Comparison of ENCODE assay signal across 17 cellular contexts in the genomic region with DNA sequence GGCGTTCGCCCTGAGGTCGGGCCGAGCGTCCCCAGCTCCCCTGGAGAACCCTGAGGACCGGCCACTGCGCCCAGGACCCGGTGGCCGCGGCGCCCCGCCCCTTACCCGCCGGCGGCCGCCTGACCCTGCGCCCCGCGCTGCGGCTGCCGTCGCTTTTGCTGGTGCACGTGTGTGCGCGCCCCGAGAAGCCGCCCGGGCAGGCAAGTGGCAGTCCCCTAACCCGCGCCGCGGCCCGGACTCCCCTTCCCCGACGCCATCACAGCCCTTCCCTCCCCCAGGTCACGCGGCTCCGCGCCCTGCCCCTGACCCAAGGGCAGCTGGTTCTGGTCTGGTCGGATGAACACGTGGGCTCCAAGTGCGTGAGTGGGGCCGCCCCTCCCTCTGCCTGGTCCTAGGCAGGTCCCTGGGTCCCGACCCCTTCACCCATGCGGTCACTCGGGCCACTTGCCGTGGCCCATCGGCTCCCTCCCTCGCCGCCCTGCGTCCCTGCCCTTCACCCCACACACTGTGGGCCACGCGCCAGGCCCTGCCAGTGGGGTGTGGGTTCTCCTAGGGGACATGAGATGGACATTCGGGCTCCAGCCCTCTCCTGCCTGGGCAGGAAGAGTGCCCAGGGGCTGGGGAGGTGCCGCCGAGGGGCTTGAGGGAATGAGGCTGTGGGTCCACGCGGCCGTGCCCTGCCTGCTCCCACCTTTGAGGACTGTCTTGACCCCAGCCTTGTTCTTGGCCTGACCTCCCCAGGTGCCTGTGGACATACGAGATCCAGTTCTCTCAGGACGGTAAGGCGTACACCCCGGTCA. TPM values are rescaled to one million over a fixed set of nuclear protein-coding genes. Genes with fewer than 3 reads are reported as not detected.
DNase-seq lines count a peak whose midpoint lies in the region; ATAC-seq, FAIRE-seq and TF ChIP-seq lines count a peak whose summit lies in the region.
"Had no signal": no experiment of that assay in that cellular context is flagged by ENCODE, and none has a peak within 500 bp of the region (broad histone marks: within the 10 kb centered on the region; RNA-seq: fewer than 3 reads in every experiment).

No MANE protein-coding gene starts in this region.

- TF ChIP-seq POLR2A in endothelial cell of umbilical vein (IDR thresholded peaks at IDR 0.05; ENCODE audit: low read depth, low read length): no peak

- intact Hi-C loops in endothelial cell of umbilical vein (cut with micrococcal nuclease): no loop called here

- H3K4me3 ChIP-seq in HUES48 (ENCODE audit: low read depth, low read length) (peak overlapping the region; percentile 40; the same call in 1 of the 2 replicates), endothelial cell of umbilical vein (replicated peaks in 1 of 3; ENCODE audit: insufficient read depth in 1 of 3, low read depth in 1 of 3, low read length in 3 of 3) (no peak overlapping the region), smooth muscle cell (no peak overlapping the region)
- H3K4me3 ChIP-seq: gastrocnemius medialis, right lobe of liver had no signal

- H3K79me2 ChIP-seq in endothelial cell of umbilical vein (ENCODE audit: control insufficient read depth, insufficient read depth, low read length): no peaks in the 10 kb centered on the region
- H3K79me2 ChIP-seq in smooth muscle cell (ENCODE audit: low read depth): no peaks in the 10 kb centered on the region
- H3K79me2 ChIP-seq: parathyroid adenoma had no signal

- H3K9me3 ChIP-seq in HUES48 (ENCODE audit: control insufficient read depth, insufficient read depth, low read length) (no peaks in the 10 kb centered on the region), endothelial cell of umbilical vein (replicated peaks; ENCODE audit: control insufficient read depth, insufficient read depth, low read length) (no peaks in the 10 kb centered on the region), smooth muscle cell (replicated peaks; ENCODE audit: low read depth) (no peaks in the 10 kb centered on the region)
- H3K9me3 ChIP-seq: gastrocnemius medialis, right lobe of liver had no signal

- H3K4me1 ChIP-seq in HUES48 (ENCODE audit: control insufficient read depth, insufficient read depth, low read length): no peaks in the 10 kb centered on the region
- H3K4me1 ChIP-seq in endothelial cell of umbilical vein (ENCODE audit: control insufficient read depth, extremely low read depth, insufficient read depth, low read length): no peaks in the 10 kb centered on the region
- no peaks in the 10 kb centered on the region for H3K4me1 ChIP-seq in smooth muscle cell (ENCODE audit: low read depth)
- H3K4me1 ChIP-seq in foreskin keratinocyte: no peaks in the 10 kb centered on the region

- H3K9me1 ChIP-seq in endothelial cell of umbilical vein (replicated peaks; ENCODE audit: control insufficient read depth, extremely low read depth, insufficient read depth, low read length): no peaks in the 10 kb centered on the region

- POLR2A ChIA-PET in endothelial cell of umbilical vein (lab: Charles Lee): no interaction called here

- BruUV-seq in endothelial cell of umbilical vein (replicated peaks; lab: Mats Ljungman, UMichigan): no TSS peak

- CTCF ChIA-PET in endothelial cell of umbilical vein (lab: Charles Lee): no interaction called here

- peaks cover 50% of the 10 kb centered on the region for H3K27me3 Mint-ChIP-seq in T-helper 2 cell treated with Interferon-gamma antibody and Interleukin-4, amounts not matched to agents 5 μg/mL and 100 μg/mL, for 36 hours (ENCODE audit: low read depth)

- no peak overlapping the region for H3K27ac Mint-ChIP-seq in T-helper 2 cell treated with Interferon-gamma antibody and Interleukin-4, amounts not matched to agents 5 μg/mL and 100 μg/mL, for 36 hours
- H3K27ac Mint-ChIP-seq: CD8-positive, alpha-beta T cell; naive thymus-derived CD4-positive, alpha-beta T cell had no signal

- no peaks in the 10 kb centered on the region for H3F3A ChIP-seq in smooth muscle cell (ENCODE audit: low read depth)

- DNase-seq in endothelial cell of umbilical vein (ENCODE audit: low read depth, low spot score) (no peak), smooth muscle cell (lab: John Stamatoyannopoulos, UW; ENCODE audit: unreplicated experiment) (no peak), foreskin keratinocyte (no peak)
- DNase-seq in T-helper 2 cell treated with Interferon-gamma antibody and Interleukin-4, amounts not matched to agents 5 μg/mL and 100 μg/mL, for 36 hours (ENCODE audit: low spot score): no peak
- DNase-seq: activated naive CD4-positive, alpha-beta T cell treated with anti-CD3 and anti-CD28 coated beads, Interleukin-2, amount 50 U/mL, for 16 hours; anterior cingulate cortex; CD8-positive, alpha-beta T cell; gastrocnemius medialis; GF-D8; left cardiac atrium; naive thymus-derived CD4-positive, alpha-beta T cell; right lobe of liver had no signal

- H2AFZ ChIP-seq in endothelial cell of umbilical vein (ENCODE audit: low read depth, low read length) (no peak overlapping the region), smooth muscle cell (ENCODE audit: low read depth) (no peak overlapping the region)
- H2AFZ ChIP-seq: parathyroid adenoma had no signal

- H3K27ac ChIP-seq in HUES48 (ENCODE audit: low read depth, low read length): no peak overlapping the region
- no peak overlapping the region for H3K27ac ChIP-seq in endothelial cell of umbilical vein (ENCODE audit: insufficient read depth, low read depth, low read length)
- H3K27ac ChIP-seq in smooth muscle cell (ENCODE audit: low read depth): no peak overlapping the region
- H3K27ac ChIP-seq in foreskin keratinocyte: no peak overlapping the region
- H3K27ac ChIP-seq: gastrocnemius medialis, HL-60, parathyroid adenoma, right lobe of liver had no signal

- no peaks in the 10 kb centered on the region for H3K36me3 Mint-ChIP-seq in T-helper 2 cell treated with Interferon-gamma antibody and Interleukin-4, amounts not matched to agents 5 μg/mL and 100 μg/mL, for 36 hours (ENCODE audit: low read depth)
- H3K36me3 Mint-ChIP-seq: CD8-positive, alpha-beta T cell had no signal

- H3K4me3 Mint-ChIP-seq in T-helper 2 cell treated with Interferon-gamma antibody and Interleukin-4, amounts not matched to agents 5 μg/mL and 100 μg/mL, for 36 hours: no peak overlapping the region
- H3K4me3 Mint-ChIP-seq: CD8-positive, alpha-beta T cell; central memory CD8-positive, alpha-beta T cell had no signal

- H3K9ac ChIP-seq in HUES48 (ENCODE audit: low read depth, low read length) (no peak overlapping the region), endothelial cell of umbilical vein (replicated peaks; ENCODE audit: extremely low read depth, insufficient read depth, low read length) (no peak overlapping the region), smooth muscle cell (ENCODE audit: low read depth) (no peak overlapping the region)
- H3K9ac ChIP-seq: parathyroid adenoma had no signal

- no peaks in the 10 kb centered on the region for H3K9me3 Mint-ChIP-seq in T-helper 2 cell treated with Interferon-gamma antibody and Interleukin-4, amounts not matched to agents 5 μg/mL and 100 μg/mL, for 36 hours
- H3K9me3 Mint-ChIP-seq: CD8-positive, alpha-beta T cell; central memory CD8-positive, alpha-beta T cell had no signal

- H4K20me1 ChIP-seq in endothelial cell of umbilical vein (replicated peaks; ENCODE audit: control insufficient read depth, extremely low read depth, insufficient read depth, low read length) (no peaks in the 10 kb centered on the region), smooth muscle cell (ENCODE audit: low read depth) (peaks cover 4% of the 10 kb centered on the region)

- dilution Hi-C loops in endothelial cell of umbilical vein (cut with MboI; ENCODE audit: extremely low pct_ligation_motif_present, low sequenced_read_pairs): no loop called here

- peaks cover 3% of the 10 kb centered on the region for H3K4me1 Mint-ChIP-seq in T-helper 2 cell treated with Interferon-gamma antibody and Interleukin-4, amounts not matched to agents 5 μg/mL and 100 μg/mL, for 36 hours (ENCODE audit: low read depth)

- no peak for ATAC-seq in foreskin keratinocyte
- ATAC-seq: CD8-positive, alpha-beta T cell; gastrocnemius medialis; naive thymus-derived CD4-positive, alpha-beta T cell had no signal

- H3K27me3 ChIP-seq in HUES48 (ENCODE audit: control insufficient read depth, insufficient read depth, low read length) (peaks cover 94% of the 10 kb centered on the region), endothelial cell of umbilical vein (ENCODE audit: control insufficient read depth in 2 of 2, insufficient read depth in 2 of 2, low read length in 2 of 2) (peaks cover 31 to 37% of the 10 kb centered on the region in 2 experiments), smooth muscle cell (ENCODE audit: low read depth) (peaks cover 84% of the 10 kb centered on the region), foreskin keratinocyte (peaks cover 88% of the 10 kb centered on the region)

- FAIRE-seq in endothelial cell of umbilical vein (lab: Jason Lieb, UNC): no peak

- WGBS in smooth muscle cell (ENCODE audit: low lambda C conversion rate): 62% methylated on average over 28 of the region's 63 CpGs

- H3K36me3 ChIP-seq in HUES48 (ENCODE audit: control insufficient read depth, insufficient read depth, low read length): no peaks in the 10 kb centered on the region
- H3K36me3 ChIP-seq in endothelial cell of umbilical vein (ENCODE audit: control insufficient read depth in 2 of 2, extremely low read depth in 1 of 2, insufficient read depth in 2 of 2, low read length in 2 of 2): no peaks in the 10 kb centered on the region
- no peaks in the 10 kb centered on the region for H3K36me3 ChIP-seq in smooth muscle cell (ENCODE audit: low read depth)
- H3K36me3 ChIP-seq: gastrocnemius medialis, right lobe of liver had no signal

- TF ChIP-seq CTCF in endothelial cell of umbilical vein (IDR thresholded peaks at IDR 0.05; ENCODE audit: extremely low read depth in 1 of 2, insufficient read depth in 1 of 2, low read depth in 1 of 2, low read length in 2 of 2): no peak
- TF ChIP-seq CTCF in smooth muscle cell (IDR thresholded peaks at IDR 0.05; ENCODE audit: borderline replicate concordance, insufficient read depth, poor library complexity, severe bottlenecking): no peak
- no peak for TF ChIP-seq CTCF in foreskin keratinocyte (conservative IDR thresholded peaks at IDR 0.05)

- H3K4me2 ChIP-seq in endothelial cell of umbilical vein (ENCODE audit: insufficient read depth, low read length) (no peak overlapping the region), smooth muscle cell (peak overlapping the region; percentile 48)

RNA-seq across cellular contexts. Expression of a gene that starts 8.0 kb away (rescaled TPM):
- total RNA-seq in endothelial cell of umbilical vein (33.3 and 34.8 TPM in 2 replicates), smooth muscle cell (11.7 and 16.1 TPM in 2 replicates), foreskin keratinocyte (6.0 and 6.6 TPM in 2 replicates)
- polyA plus RNA-seq in endothelial cell of umbilical vein (74.6 and 88.8 TPM in 2 replicates), smooth muscle cell (29.6 and 30.7 TPM in 2 replicates), foreskin keratinocyte (5.0 and 5.5 TPM in 2 replicates)
- polyA plus RNA-seq in endothelial cell of umbilical vein (2011; cell fraction: cytosol; rRNA removed): 73.5 and 75.3 TPM in 2 replicates
- polyA plus RNA-seq in endothelial cell of umbilical vein (2011; cell fraction: nucleus; rRNA removed): 26.9 and 32.1 TPM in 2 replicates
- polyA plus RNA-seq in endothelial cell of umbilical vein (2012): 35.4 and 45.4 TPM in 2 replicates
- 115 and 131 TPM in 2 replicates for polyA minus RNA-seq in endothelial cell of umbilical vein
- polyA minus RNA-seq in endothelial cell of umbilical vein (2011; cell fraction: cytosol; rRNA and poly(A)+ RNA removed): 17.3 TPM
- polyA minus RNA-seq in endothelial cell of umbilical vein (2011; cell fraction: nucleus; rRNA and poly(A)+ RNA removed): 19.3 and 20.6 TPM in 2 replicates

RNA-seq across cellular contexts. Expression of a gene that starts 10.3 kb away (rescaled TPM):
- 0.32 TPM in 1 of 2 replicates, not detected in the other for total RNA-seq in endothelial cell of umbilical vein
- 0.06 and 0.10 TPM in 2 replicates for polyA plus RNA-seq in endothelial cell of umbilical vein
- 0.07 TPM in 1 of 2 replicates, not detected in the other for polyA plus RNA-seq in endothelial cell of umbilical vein (2011; cell fraction: cytosol; rRNA removed)
- 0.14 TPM in 1 of 2 replicates, not detected in the other for polyA plus RNA-seq in endothelial cell of umbilical vein (2011; cell fraction: nucleus; rRNA removed)
- 1.00 and 1.9 TPM in 2 replicates for polyA plus RNA-seq in endothelial cell of umbilical vein (2012)
- not detected in 2 replicates for polyA minus RNA-seq in endothelial cell of umbilical vein
- polyA minus RNA-seq in endothelial cell of umbilical vein (2011; cell fraction: cytosol; rRNA and poly(A)+ RNA removed): 0.41 TPM
- polyA minus RNA-seq in endothelial cell of umbilical vein (2011; cell fraction: nucleus; rRNA and poly(A)+ RNA removed): not detected in 2 replicates
- 0.67 TPM in 1 of 2 replicates, not detected in the other for total RNA-seq in smooth muscle cell
- polyA plus RNA-seq in smooth muscle cell: 1.6 and 1.7 TPM in 2 replicates
- not detected in 2 replicates for total RNA-seq in foreskin keratinocyte
- polyA plus RNA-seq in foreskin keratinocyte: not detected in 2 replicates
- total RNA-seq: activated CD8-positive, alpha-beta memory T cell treated with anti-CD3 and anti-CD28 coated beads for 36 hours had no signal

RNA-seq across cellular contexts. Expression of a gene that starts 16.6 kb away (rescaled TPM):
- total RNA-seq in endothelial cell of umbilical vein (29.2 and 34.1 TPM in 2 replicates), smooth muscle cell (6.3 and 9.6 TPM in 2 replicates), foreskin keratinocyte (2.0 and 2.3 TPM in 2 replicates)
- polyA plus RNA-seq in endothelial cell of umbilical vein (19.1 and 23.6 TPM in 2 replicates), smooth muscle cell (47.4 and 49.9 TPM in 2 replicates), foreskin keratinocyte (1.8 and 2.3 TPM in 2 replicates)
- 3.3 and 4.2 TPM in 2 replicates for polyA plus RNA-seq in endothelial cell of umbilical vein (2011; cell fraction: cytosol; rRNA removed)
- 73.4 and 129 TPM in 2 replicates for polyA plus RNA-seq in endothelial cell of umbilical vein (2011; cell fraction: nucleus; rRNA removed)
- 10.2 and 16.5 TPM in 2 replicates for polyA plus RNA-seq in endothelial cell of umbilical vein (2012)
- 9.5 and 14.7 TPM in 2 replicates for polyA minus RNA-seq in endothelial cell of umbilical vein
- 1.6 TPM for polyA minus RNA-seq in endothelial cell of umbilical vein (2011; cell fraction: cytosol; rRNA and poly(A)+ RNA removed)
- polyA minus RNA-seq in endothelial cell of umbilical vein (2011; cell fraction: nucleus; rRNA and poly(A)+ RNA removed): 10.7 and 32.5 TPM in 2 replicates

RNA-seq across cellular contexts. Expression of a gene that starts 30.1 kb away (rescaled TPM):
- total RNA-seq in endothelial cell of umbilical vein (20.2 and 20.4 TPM in 2 replicates), smooth muscle cell (4.2 and 6.5 TPM in 2 replicates), foreskin keratinocyte (9.1 and 12.2 TPM in 2 replicates)
- polyA plus RNA-seq in endothelial cell of umbilical vein (15.8 and 18.3 TPM in 2 replicates), smooth muscle cell (14.9 and 16.2 TPM in 2 replicates), foreskin keratinocyte (5.4 and 7.0 TPM in 2 replicates)
- 7.2 and 12.3 TPM in 2 replicates for polyA plus RNA-seq in endothelial cell of umbilical vein (2011; cell fraction: cytosol; rRNA removed)
- polyA plus RNA-seq in endothelial cell of umbilical vein (2011; cell fraction: nucleus; rRNA removed): 64.3 and 74.9 TPM in 2 replicates
- 9.3 and 13.6 TPM in 2 replicates for polyA plus RNA-seq in endothelial cell of umbilical vein (2012)
- polyA minus RNA-seq in endothelial cell of umbilical vein: 8.7 and 12.7 TPM in 2 replicates
- polyA minus RNA-seq in endothelial cell of umbilical vein (2011; cell fraction: cytosol; rRNA and poly(A)+ RNA removed): 1.8 TPM
- polyA minus RNA-seq in endothelial cell of umbilical vein (2011; cell fraction: nucleus; rRNA and poly(A)+ RNA removed): 12.3 and 21.8 TPM in 2 replicates
